In genomic region chrX:134146493-134146892, GRCh38 we compare ENCODE assay signal across 1 cellular context.
TF ChIP-seq lines count a peak whose summit lies in the region.

No MANE protein-coding gene starts in this region.

TF ChIP-seq in HepG2, 621 proteins besides CTCF, POLR2A, EP300 and RAD21 (continued from another document):
- TF ChIP-seq, protein P1, sequence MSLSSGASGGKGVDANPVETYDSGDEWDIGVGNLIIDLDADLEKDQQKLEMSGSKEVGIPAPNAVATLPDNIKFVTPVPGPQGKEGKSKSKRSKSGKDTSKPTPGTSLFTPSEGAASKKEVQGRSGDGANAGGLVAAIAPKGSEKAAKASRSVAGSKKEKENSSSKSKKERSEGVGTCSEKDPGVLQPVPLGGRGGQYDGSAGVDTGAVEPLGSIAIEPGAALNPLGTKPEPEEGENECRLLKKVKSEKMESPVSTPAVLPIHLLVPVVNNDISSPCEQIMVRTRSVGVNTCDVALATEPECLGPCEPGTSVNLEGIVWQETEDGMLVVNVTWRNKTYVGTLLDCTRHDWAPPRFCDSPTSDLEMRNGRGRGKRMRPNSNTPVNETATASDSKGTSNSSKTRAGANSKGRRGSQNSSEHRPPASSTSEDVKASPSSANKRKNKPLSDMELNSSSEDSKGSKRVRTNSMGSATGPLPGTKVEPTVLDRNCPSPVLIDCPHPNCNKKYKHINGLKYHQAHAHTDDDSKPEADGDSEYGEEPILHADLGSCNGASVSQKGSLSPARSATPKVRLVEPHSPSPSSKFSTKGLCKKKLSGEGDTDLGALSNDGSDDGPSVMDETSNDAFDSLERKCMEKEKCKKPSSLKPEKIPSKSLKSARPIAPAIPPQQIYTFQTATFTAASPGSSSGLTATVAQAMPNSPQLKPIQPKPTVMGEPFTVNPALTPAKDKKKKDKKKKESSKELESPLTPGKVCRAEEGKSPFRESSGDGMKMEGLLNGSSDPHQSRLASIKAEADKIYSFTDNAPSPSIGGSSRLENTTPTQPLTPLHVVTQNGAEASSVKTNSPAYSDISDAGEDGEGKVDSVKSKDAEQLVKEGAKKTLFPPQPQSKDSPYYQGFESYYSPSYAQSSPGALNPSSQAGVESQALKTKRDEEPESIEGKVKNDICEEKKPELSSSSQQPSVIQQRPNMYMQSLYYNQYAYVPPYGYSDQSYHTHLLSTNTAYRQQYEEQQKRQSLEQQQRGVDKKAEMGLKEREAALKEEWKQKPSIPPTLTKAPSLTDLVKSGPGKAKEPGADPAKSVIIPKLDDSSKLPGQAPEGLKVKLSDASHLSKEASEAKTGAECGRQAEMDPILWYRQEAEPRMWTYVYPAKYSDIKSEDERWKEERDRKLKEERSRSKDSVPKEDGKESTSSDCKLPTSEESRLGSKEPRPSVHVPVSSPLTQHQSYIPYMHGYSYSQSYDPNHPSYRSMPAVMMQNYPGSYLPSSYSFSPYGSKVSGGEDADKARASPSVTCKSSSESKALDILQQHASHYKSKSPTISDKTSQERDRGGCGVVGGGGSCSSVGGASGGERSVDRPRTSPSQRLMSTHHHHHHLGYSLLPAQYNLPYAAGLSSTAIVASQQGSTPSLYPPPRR (CRISPR knock-in tag; IDR thresholded peaks at IDR 0.05; ENCODE audit: borderline replicate concordance) = 0 out of 2 replicates have a peak, but pooled peaks have one; percentile 44
- TF ChIP-seq, protein P2, sequence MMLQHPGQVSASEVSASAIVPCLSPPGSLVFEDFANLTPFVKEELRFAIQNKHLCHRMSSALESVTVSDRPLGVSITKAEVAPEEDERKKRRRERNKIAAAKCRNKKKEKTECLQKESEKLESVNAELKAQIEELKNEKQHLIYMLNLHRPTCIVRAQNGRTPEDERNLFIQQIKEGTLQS (CRISPR knock-in tag; IDR thresholded peaks at IDR 0.05) = no peak
- TF ChIP-seq SP1 (IDR thresholded peaks at IDR 0.05) = no peak
- no peak for TF ChIP-seq SP1 (CRISPR knock-in tag; IDR thresholded peaks at IDR 0.05)
- no peak for TF ChIP-seq FOXA1 (IDR thresholded peaks at IDR 0.05)
- peak; percentile 58 for TF ChIP-seq FOXA1 (CRISPR knock-in tag; IDR thresholded peaks at IDR 0.05)
- TF ChIP-seq, protein P3, sequence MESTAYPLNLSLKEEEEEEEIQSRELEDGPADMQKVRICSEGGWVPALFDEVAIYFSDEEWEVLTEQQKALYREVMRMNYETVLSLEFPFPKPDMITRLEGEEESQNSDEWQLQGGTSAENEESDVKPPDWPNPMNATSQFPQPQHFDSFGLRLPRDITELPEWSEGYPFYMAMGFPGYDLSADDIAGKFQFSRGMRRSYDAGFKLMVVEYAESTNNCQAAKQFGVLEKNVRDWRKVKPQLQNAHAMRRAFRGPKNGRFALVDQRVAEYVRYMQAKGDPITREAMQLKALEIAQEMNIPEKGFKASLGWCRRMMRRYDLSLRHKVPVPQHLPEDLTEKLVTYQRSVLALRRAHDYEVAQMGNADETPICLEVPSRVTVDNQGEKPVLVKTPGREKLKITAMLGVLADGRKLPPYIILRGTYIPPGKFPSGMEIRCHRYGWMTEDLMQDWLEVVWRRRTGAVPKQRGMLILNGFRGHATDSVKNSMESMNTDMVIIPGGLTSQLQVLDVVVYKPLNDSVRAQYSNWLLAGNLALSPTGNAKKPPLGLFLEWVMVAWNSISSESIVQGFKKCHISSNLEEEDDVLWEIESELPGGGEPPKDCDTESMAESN (CRISPR knock-in tag; conservative IDR thresholded peaks at IDR 0.05) = no peak
- 0 out of 2 replicates have a peak, but pooled peaks have one; percentile 14 for TF ChIP-seq SALL1 (CRISPR knock-in tag; IDR thresholded peaks at IDR 0.05)
- TF ChIP-seq SOX5 (CRISPR knock-in tag; IDR thresholded peaks at IDR 0.05; ENCODE audit: borderline replicate concordance) = no peak
- TF ChIP-seq MYNN (CRISPR knock-in tag; IDR thresholded peaks at IDR 0.05; ENCODE audit: low read depth) = no peak
- TF ChIP-seq HDAC1 (CRISPR knock-in tag; IDR thresholded peaks at IDR 0.05) = no peak
- TF ChIP-seq NR2F6 (IDR thresholded peaks at IDR 0.05) = peak; percentile 70
- TF ChIP-seq NR2F6 (CRISPR knock-in tag; IDR thresholded peaks at IDR 0.05) = peak; percentile 80
- no peak for TF ChIP-seq ZNF646 (CRISPR knock-in tag; IDR thresholded peaks at IDR 0.05)
- no peak for TF ChIP-seq NKX3-1 (CRISPR knock-in tag; IDR thresholded peaks at IDR 0.05)
- no peak for TF ChIP-seq ZNF644 (CRISPR knock-in tag; IDR thresholded peaks at IDR 0.05; ENCODE audit: low read depth)
- TF ChIP-seq HMG20B (CRISPR knock-in tag; conservative IDR thresholded peaks at IDR 0.05) = 0 out of 2 replicates have a peak, but pooled peaks have one; percentile 12
- TF ChIP-seq, protein P4, sequence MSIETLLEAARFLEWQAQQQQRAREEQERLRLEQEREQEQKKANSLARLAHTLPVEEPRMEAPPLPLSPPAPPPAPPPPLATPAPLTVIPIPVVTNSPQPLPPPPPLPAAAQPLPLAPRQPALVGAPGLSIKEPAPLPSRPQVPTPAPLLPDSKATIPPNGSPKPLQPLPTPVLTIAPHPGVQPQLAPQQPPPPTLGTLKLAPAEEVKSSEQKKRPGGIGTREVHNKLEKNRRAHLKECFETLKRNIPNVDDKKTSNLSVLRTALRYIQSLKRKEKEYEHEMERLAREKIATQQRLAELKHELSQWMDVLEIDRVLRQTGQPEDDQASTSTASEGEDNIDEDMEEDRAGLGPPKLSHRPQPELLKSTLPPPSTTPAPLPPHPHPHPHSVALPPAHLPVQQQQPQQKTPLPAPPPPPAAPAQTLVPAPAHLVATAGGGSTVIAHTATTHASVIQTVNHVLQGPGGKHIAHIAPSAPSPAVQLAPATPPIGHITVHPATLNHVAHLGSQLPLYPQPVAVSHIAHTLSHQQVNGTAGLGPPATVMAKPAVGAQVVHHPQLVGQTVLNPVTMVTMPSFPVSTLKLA (IDR thresholded peaks at IDR 0.05) = no peak
TF ChIP-seq in HepG2: peak in this region for 18.
